8 cellular contexts compared by ENCODE assay signal in the genomic region with DNA sequence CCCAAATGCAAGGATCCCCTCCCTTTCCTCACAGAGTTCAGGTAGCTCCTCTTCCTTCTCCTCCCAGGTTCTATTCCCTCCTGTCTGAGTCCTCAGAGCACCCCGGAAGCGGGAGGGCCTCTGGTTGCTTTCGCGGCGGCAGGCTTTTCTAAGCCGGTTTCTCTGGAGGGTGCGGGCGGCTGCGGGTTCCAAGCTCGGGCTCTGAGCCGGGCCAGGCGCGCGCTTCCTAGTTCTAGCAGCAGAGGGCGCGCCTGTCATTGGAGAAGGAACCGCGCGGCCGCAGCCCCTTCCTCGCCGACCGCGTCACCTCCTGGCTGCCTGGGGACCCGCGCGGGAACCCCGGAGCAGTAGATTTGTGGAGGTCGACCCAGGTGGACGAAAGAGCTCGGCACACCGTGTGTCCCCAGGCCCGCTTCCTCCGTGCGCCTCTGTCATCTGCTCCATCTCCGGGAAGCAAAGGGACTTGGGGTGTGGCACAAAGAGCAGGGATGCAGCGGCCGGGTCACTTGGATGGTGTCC.
A peak's percentile ranks its signal among the peaks of the same experiment; 100 is the strongest.
DNase-seq lines count a peak whose midpoint lies in the region; ATAC-seq lines count a peak whose summit lies in the region.

No MANE protein-coding gene starts in this region.

- peak; percentile 35 for DNase-seq in activated CD4-positive, CD25-positive, alpha-beta regulatory T cell treated with anti-CD3 and anti-CD28 coated beads, Interleukin-2, amount 50 U/mL, for 72 hours
- DNase-seq in activated CD4-positive, CD25-positive, alpha-beta regulatory T cell (lab: John Stamatoyannopoulos, UW) = no peak
- DNase-seq in NCI-H526 treated with DMSO at 0.1 percent for 48 hours (lab: John Stamatoyannopoulos, UW) = peak; percentile 18
- DNase-seq in astrocyte of the hippocampus (ENCODE audit: low read depth, low spot score) = peak; percentile 84
- DNase-seq in iris pigment epithelial cell (ENCODE audit: low read depth) = peak; percentile 20
- DNase-seq in stimulated activated CD4-positive, alpha-beta T cell treated with anti-CD3 and anti-CD28 coated beads, Interleukin-15, amount 100 ng/mL, for 24 hours = peak; percentile 59
- DNase-seq in effector CD8-positive, alpha-beta T cell (lab: John Stamatoyannopoulos, UW) = no peak

- peak; percentile 70 for ATAC-seq in HG02981 (IDR thresholded peaks at IDR 0.05; ENCODE audit: unreplicated experiment)

Comparison
In these comparisons a context has a peak if more than half of its experiments do, and no peak if none do; other contexts are left out.
1. DNase-seq: peak in activated CD4-positive, CD25-positive, alpha-beta regulatory T cell treated with anti-CD3 and anti-CD28 coated beads, Interleukin-2, amount 50 U/mL, for 72 hours (single experiment), NCI-H526 treated with DMSO at 0.1 percent for 48 hours (single experiment), astrocyte of the hippocampus (single experiment), iris pigment epithelial cell (single experiment) and stimulated activated CD4-positive, alpha-beta T cell treated with anti-CD3 and anti-CD28 coated beads, Interleukin-15, amount 100 ng/mL, for 24 hours (single experiment); none in activated CD4-positive, CD25-positive, alpha-beta regulatory T cell (0 of 4) and effector CD8-positive, alpha-beta T cell (single experiment).